31 cellular contexts compared by ENCODE assay signal in the genomic region with DNA sequence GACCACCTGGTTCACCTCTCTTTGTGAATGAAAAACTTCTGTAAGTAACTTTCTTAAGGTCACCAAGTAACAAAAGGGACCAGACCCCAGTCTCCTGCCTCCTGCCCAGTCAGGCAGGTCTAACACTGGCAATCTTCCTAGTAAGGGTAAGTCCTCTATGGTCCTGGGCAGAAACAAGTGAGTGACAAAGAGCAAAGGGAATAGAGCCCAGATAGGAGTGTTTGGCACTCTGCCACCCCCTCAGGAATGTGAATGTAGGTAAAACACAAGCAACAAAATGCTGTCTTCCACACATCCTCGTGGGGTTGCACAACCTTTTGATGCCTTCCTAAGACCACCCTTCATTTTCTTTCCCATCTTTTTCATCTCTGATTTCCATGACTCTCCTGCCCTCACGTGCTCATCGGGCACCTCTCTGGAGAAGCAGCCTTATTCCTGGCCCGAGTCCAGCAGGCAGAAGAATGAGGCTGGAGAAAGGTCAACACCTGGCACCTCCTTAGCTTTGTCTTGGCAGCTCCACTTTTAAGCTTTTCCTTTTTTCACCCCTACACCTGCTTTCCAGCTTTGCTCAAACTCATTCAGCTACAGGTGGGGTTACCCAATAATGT.
DNase-seq lines count a peak whose midpoint lies in the region; ATAC-seq and TF ChIP-seq lines count a peak whose summit lies in the region.
"Had no signal": no experiment of that assay in that cellular context is flagged by ENCODE, and none has a peak within 500 bp of the region (broad histone marks: within the 10 kb centered on the region; RNA-seq: fewer than 3 reads in every experiment).

No MANE protein-coding gene starts in this region.

- H3K4me2 ChIP-seq in mesendoderm (ENCODE audit: low read length), result no peak overlapping the region
- H3K4me2 ChIP-seq: PC-9 had no signal

- intact Hi-C loops in stomach (cut with DNase I; ENCODE audit: low total_unique reads) (no loop called here), Right ventricle myocardium superior (cut with DNase I) (no loop called here)

- DNase-seq in NCI-H1105 treated with DMSO at 0.1 percent for 48 hours (lab: John Stamatoyannopoulos, UW) (peak; percentile 1), NCI-H1105 (lab: John Stamatoyannopoulos, UW) (no peak), NCI-H226 (peak; percentile 4), kidney tubule cell (ENCODE audit: low spot score) (peak; percentile 47), stomach (peak; percentile 61), Right ventricle myocardium superior (no peak), mesendoderm (no peak), substantia nigra (lab: John Stamatoyannopoulos, UW) (no peak)
- DNase-seq: 8988T; activated CD4-positive, alpha-beta T cell treated with anti-CD3 and anti-CD28 coated beads, Interleukin-2, amount 50 U/mL, for 4 hours; activated CD8-positive, alpha-beta memory T cell treated with anti-CD3 and anti-CD28 coated beads, Interleukin-2, amount 50 U/mL, for 48 hours; activated naive CD4-positive, alpha-beta T cell treated with Interleukin-2 at 50 U/mL for 16 hours; DND-41; foreskin fibroblast; GF-D8; GM23248; HFFc6; islet precursor cell; KG1; MV-4-11; NCI-H187; NCI-H524 treated with DMSO at 0.1 percent for 48 hours; nephron progenitor cell; stimulated activated CD4-positive, alpha-beta T cell treated with anti-CD3 and anti-CD28 coated beads, Interleukin-15, amount 100 ng/mL, for 24 hours; stimulated activated CD4-positive, alpha-beta T cell treated with anti-CD3 and anti-CD28 coated beads, Interleukin-4, amount 100 ng/mL, for 4 hours; T-helper 2 cell; uterus had no signal

- no peak overlapping the region for H3K56ac ChIP-seq in mesendoderm (ENCODE audit: low read length)

- WGBS in stomach, 5 donors, result 22 to 43% (median 35%) methylated on average over 4 of the region's 4 CpGs
- no CpG with 5 or more reads among the region's 4 CpGs for WGBS in mesendoderm (ENCODE audit: extremely low coverage, insufficient coverage, low lambda C conversion rate)

- no peaks in the 10 kb centered on the region for H3K27me3 ChIP-seq in stomach
- H3K27me3 ChIP-seq in mesendoderm (ENCODE audit: insufficient read depth, low read length, poor library complexity), result no peaks in the 10 kb centered on the region
- H3K27me3 ChIP-seq: esophagus muscularis mucosa, uterus had no signal

- TF ChIP-seq CTCF in stomach (IDR thresholded peaks at IDR 0.05), result no peak

- no peaks in the 10 kb centered on the region for H3K79me2 ChIP-seq in mesendoderm (ENCODE audit: control insufficient read depth, insufficient read depth, low read length)

- H2BK120ac ChIP-seq in mesendoderm (ENCODE audit: low read depth, low read length), result no peak overlapping the region

- no peak overlapping the region for H2BK5ac ChIP-seq in mesendoderm (ENCODE audit: low read length)

- H4K5ac ChIP-seq in mesendoderm (ENCODE audit: low read length), result no peak overlapping the region

- H3K23ac ChIP-seq in mesendoderm (ENCODE audit: low read length), result no peak overlapping the region

- H3K79me1 ChIP-seq in mesendoderm (ENCODE audit: low read length), result no peaks in the 10 kb centered on the region

- H3K9ac ChIP-seq in mesendoderm (ENCODE audit: low read length), result no peak overlapping the region
- H3K9ac ChIP-seq: GM23248 had no signal

- H3K9me3 ChIP-seq in stomach, result peaks cover 0 to 4% (median 0%) of the 10 kb centered on the region in 4 donors
- H3K9me3 ChIP-seq: uterus had no signal

- H2BK15ac ChIP-seq in mesendoderm (replicated peaks; ENCODE audit: low read depth), result no peak overlapping the region

- TF ChIP-seq EP300 in stomach (IDR thresholded peaks at IDR 0.05), result no peak

- H3K4me3 ChIP-seq in stomach (no peak overlapping the region), mesendoderm (ENCODE audit: low read length) (no peak overlapping the region)
- H3K4me3 ChIP-seq: esophagus muscularis mucosa, GM23248, PC-9, uterus had no signal

- no peak overlapping the region for H2AK5ac ChIP-seq in mesendoderm (ENCODE audit: low read length)

- no peak overlapping the region for H3K27ac ChIP-seq in stomach
- no peak overlapping the region for H3K27ac ChIP-seq in mesendoderm (ENCODE audit: low read depth, low read length)
- H3K27ac ChIP-seq in substantia nigra (ENCODE audit: low read depth, low read length, poor library complexity, severe bottlenecking), result no peak overlapping the region
- H3K27ac ChIP-seq: esophagus muscularis mucosa, GM23248, PC-9, uterus had no signal

- no peak for TF ChIP-seq POLR2A in stomach (IDR thresholded peaks at IDR 0.05)

- H4K8ac ChIP-seq in mesendoderm (ENCODE audit: low read depth, low read length), result no peak overlapping the region

- H3K4me1 ChIP-seq in stomach (peaks cover 0 to 8% (median 3%) of the 10 kb centered on the region in 4 donors), mesendoderm (ENCODE audit: control insufficient read depth, low read depth, low read length) (no peaks in the 10 kb centered on the region)
- H3K4me1 ChIP-seq: esophagus muscularis mucosa, uterus had no signal

- no peak overlapping the region for H3K4ac ChIP-seq in mesendoderm (ENCODE audit: low read depth, low read length)

- no peaks in the 10 kb centered on the region for H3K36me3 ChIP-seq in stomach
- no peaks in the 10 kb centered on the region for H3K36me3 ChIP-seq in mesendoderm (ENCODE audit: control insufficient read depth, insufficient read depth, low read length)
- H3K36me3 ChIP-seq: esophagus muscularis mucosa, uterus had no signal

- no peak for ATAC-seq in Right ventricle myocardium superior (ENCODE audit: poor library complexity)
- ATAC-seq: activated CD4-positive, CD25-positive, alpha-beta regulatory T cell treated with anti-CD3 and anti-CD28 coated beads, Interleukin-2, amount 50 U/mL, for 24 hours; Right ventricle myocardium inferior had no signal

- no peak overlapping the region for H3K18ac ChIP-seq in mesendoderm (ENCODE audit: low read length)

Comparison
In these comparisons a context has a peak if more than half of its experiments do, and no peak if none do; other contexts are left out.
1. DNase-seq: peak in NCI-H1105 treated with DMSO at 0.1 percent for 48 hours (single experiment), NCI-H226 (single experiment), kidney tubule cell (single experiment) and stomach (single experiment); none in NCI-H1105 (single experiment), Right ventricle myocardium superior (single experiment), mesendoderm (single experiment) and substantia nigra (0 of 49).